In genomic region chr4:28082686-28083390, GRCh38 we compare ENCODE assay signal across 16 cellular contexts.
A peak's percentile ranks its signal among the peaks of the same experiment; 100 is the strongest.
DNase-seq lines count a peak whose midpoint lies in the region; TF ChIP-seq lines count a peak whose summit lies in the region.
"Had no signal": no experiment of that assay in that cellular context is flagged by ENCODE, and none has a peak within 500 bp of the region (broad histone marks: within the 10 kb centered on the region; RNA-seq: fewer than 3 reads in every experiment).

No MANE protein-coding gene starts in this region.

- no peaks in the 10 kb centered on the region for H3K36me3 ChIP-seq in smooth muscle cell (ENCODE audit: low read depth)

- DNase-seq in GM03348 (ENCODE audit: low spot score) (peak; percentile 52), amniotic epithelial cell (ENCODE audit: low read depth) (peak; percentile 29), fibroblast of the aortic adventitia (ENCODE audit: low read depth) (peak; percentile 32), smooth muscle cell (lab: John Stamatoyannopoulos, UW; ENCODE audit: unreplicated experiment) (no peak), NCI-H82 treated with DMSO at 0.1 percent for 48 hours (lab: John Stamatoyannopoulos, UW; ENCODE audit: unreplicated experiment) (no peak), NCI-H1417 (lab: John Stamatoyannopoulos, UW) (no peak)
- no peak for DNase-seq in activated effector memory CD4-positive, alpha-beta T cell treated with anti-CD3 and anti-CD28 coated beads, Interleukin-2, amount 50 U/mL, for 16 hours
- DNase-seq: COR-L47, H9, Kasumi-1, NCI-H1417 treated with DMSO at 0.1 percent for 48 hours, NCI-H2029, NCI-H2171 treated with DMSO at 0.1 percent for 48 hours, NCI-H510A, NCI-H774 had no signal

- TF ChIP-seq CTCF in fibroblast of the aortic adventitia (IDR thresholded peaks at IDR 0.05; ENCODE audit: insufficient read depth, low read length) (no peak), smooth muscle cell (IDR thresholded peaks at IDR 0.05; ENCODE audit: borderline replicate concordance, insufficient read depth, poor library complexity, severe bottlenecking) (no peak)

- H3K4me2 ChIP-seq in smooth muscle cell, result no peak overlapping the region

- H3K4me1 ChIP-seq in smooth muscle cell (ENCODE audit: low read depth), result no peaks in the 10 kb centered on the region

- H3K79me2 ChIP-seq in smooth muscle cell (ENCODE audit: low read depth), result no peaks in the 10 kb centered on the region

- no peak overlapping the region for H3K4me3 ChIP-seq in fibroblast of the aortic adventitia (ENCODE audit: low read depth, low read length)
- no peak overlapping the region for H3K4me3 ChIP-seq in smooth muscle cell
- H3K4me3 ChIP-seq: SK-N-MC had no signal

- H3K27me3 ChIP-seq in smooth muscle cell (ENCODE audit: low read depth), result no peaks in the 10 kb centered on the region

- no peak overlapping the region for H3K9ac ChIP-seq in smooth muscle cell (ENCODE audit: low read depth)

- no peaks in the 10 kb centered on the region for H4K20me1 ChIP-seq in smooth muscle cell (ENCODE audit: low read depth)

- no peaks in the 10 kb centered on the region for H3K9me3 ChIP-seq in smooth muscle cell (replicated peaks; ENCODE audit: low read depth)

- WGBS in smooth muscle cell (ENCODE audit: low lambda C conversion rate), result 69% methylated on average over 3 of the region's 3 CpGs

- peak overlapping the region; percentile 41 for H3K27ac ChIP-seq in smooth muscle cell (ENCODE audit: low read depth)
- H3K27ac ChIP-seq: SK-N-MC had no signal

- H3F3A ChIP-seq in smooth muscle cell (ENCODE audit: low read depth), result no peaks in the 10 kb centered on the region

- peak overlapping the region; percentile 6 for H2AFZ ChIP-seq in smooth muscle cell (ENCODE audit: low read depth)

Comparison
In these comparisons a context has a peak if more than half of its experiments do, and no peak if none do; other contexts are left out.
1. DNase-seq: peak in GM03348 (single experiment), amniotic epithelial cell (single experiment) and fibroblast of the aortic adventitia (single experiment); none in smooth muscle cell (single experiment), NCI-H82 treated with DMSO at 0.1 percent for 48 hours (single experiment), NCI-H1417 (0 of 3) and activated effector memory CD4-positive, alpha-beta T cell treated with anti-CD3 and anti-CD28 coated beads, Interleukin-2, amount 50 U/mL, for 16 hours (single experiment).